In genomic region chr16:79613009-79613408, GRCh38 we compare ENCODE assay signal across 30 cellular contexts. TPM values are rescaled to one million over a fixed set of nuclear protein-coding genes. Genes with fewer than 3 reads are reported as not detected.
A peak's percentile ranks its signal among the peaks of the same experiment; 100 is the strongest.
DNase-seq lines count a peak whose midpoint lies in the region; ATAC-seq, FAIRE-seq and TF ChIP-seq lines count a peak whose summit lies in the region.
"Had no signal": no experiment of that assay in that cellular context is flagged by ENCODE, and none has a peak within 500 bp of the region (broad histone marks: within the 10 kb centered on the region; RNA-seq: fewer than 3 reads in every experiment).

No MANE protein-coding gene starts in this region.

- H3K9me3 ChIP-seq in left lung (no peaks in the 10 kb centered on the region), esophagus muscularis mucosa (no peaks in the 10 kb centered on the region)
- H3K9me3 ChIP-seq: left ventricle myocardium inferior, SJCRH30, upper lobe of right lung had no signal

- H3K4me3 ChIP-seq in bronchial epithelial cell (ENCODE audit: low read depth, low read length) (no peak overlapping the region), left lung (no peak overlapping the region), esophagus muscularis mucosa (no peak overlapping the region)
- H3K4me3 ChIP-seq: left ventricle myocardium inferior, SJCRH30, upper lobe of right lung had no signal

- CTCF ChIA-PET in activated CD4-positive, alpha-beta T cell treated with anti-CD3 and anti-CD28 coated beads for 36 hours (lab: Charles Lee): interaction anchor here (1.5 kb wide), 1 partner anchor 11 kb away, joined by 4 read pairs; no protein-coding TSS in a partner anchor

- no peak for FAIRE-seq in bronchial epithelial cell (lab: Jason Lieb, UNC)
- FAIRE-seq: endothelial cell of umbilical vein, HTR-8/SVneo had no signal

- peak; percentile 75 for ATAC-seq in activated CD4-positive, alpha-beta T cell treated with anti-CD3 and anti-CD28 coated beads for 36 hours
- ATAC-seq in left lung (peak; percentile 29), GM21723 (IDR thresholded peaks at IDR 0.05; ENCODE audit: unreplicated experiment) (no peak), GM21423 (IDR thresholded peaks at IDR 0.05; ENCODE audit: unreplicated experiment) (no peak)
- ATAC-seq: HCT116, PC-3, upper lobe of right lung had no signal

- TF ChIP-seq CTCF in bronchial epithelial cell (IDR thresholded peaks at IDR 0.05; ENCODE audit: insufficient read depth, low read length, severe bottlenecking): no peak
- TF ChIP-seq CTCF in left lung (IDR thresholded peaks at IDR 0.05): no peak
- no peak for TF ChIP-seq CTCF in esophagus muscularis mucosa (IDR thresholded peaks at IDR 0.05)

- H3K36me3 ChIP-seq in bronchial epithelial cell (ENCODE audit: control insufficient read depth, insufficient read depth, low read length) (no peaks in the 10 kb centered on the region), left lung (no peaks in the 10 kb centered on the region), esophagus muscularis mucosa (no peaks in the 10 kb centered on the region)
- H3K36me3 ChIP-seq: left ventricle myocardium inferior, SJCRH30, upper lobe of right lung had no signal

- DNase-seq in activated CD4-positive, alpha-beta T cell treated with anti-CD3 and anti-CD28 coated beads for 36 hours: no peak
- DNase-seq in activated CD4-positive, alpha-beta T cell treated with anti-CD3 and anti-CD28 coated beads, Interleukin-2, amount 10 ng/mL, durations not matched to agents 24 days and 14 days: no peak
- DNase-seq in LHCN-M2 (ENCODE audit: low read depth): peak; percentile 54
- peak; percentile 63 for DNase-seq in bronchial epithelial cell (ENCODE audit: low read depth)
- DNase-seq in left lung: no peak
- no peak for DNase-seq in esophagus muscularis mucosa (ENCODE audit: extremely low spot score)
- DNase-seq: 8988T; activated CD4-positive, alpha-beta T cell treated with anti-CD3 and anti-CD28 coated beads, Interleukin-2, amount 50 U/mL, for 48 hours; activated naive CD8-positive, alpha-beta T cell treated with anti-CD3 and anti-CD28 coated beads, Interleukin-2, amount 10 ng/mL, durations not matched to agents 7 days and 5 days; COR-L47; dermis blood vessel endothelial cell; left ventricle myocardium inferior; NCI-H1092; NCI-H2029; NCI-H345; PC-3; posterior cingulate gyrus; SJCRH30; stimulated activated CD4-positive, alpha-beta T cell treated with anti-CD3 and anti-CD28 coated beads, Interleukin-1b, Interleukin-23, amount 100 ng/mL, for 48 hours; stimulated activated naive CD4-positive, alpha-beta T cell; T-helper 2 cell; upper lobe of right lung had no signal

- TF ChIP-seq EP300 in esophagus muscularis mucosa (IDR thresholded peaks at IDR 0.05): no peak

- no peak for TF ChIP-seq POLR2A in esophagus muscularis mucosa (IDR thresholded peaks at IDR 0.05; ENCODE audit: low read depth)

- H3K27ac Mint-ChIP-seq in activated CD4-positive, alpha-beta T cell treated with anti-CD3 and anti-CD28 coated beads for 36 hours: no peak overlapping the region
- H3K27ac Mint-ChIP-seq in activated CD4-positive, alpha-beta T cell treated with anti-CD3 and anti-CD28 coated beads, Interleukin-2, amount 10 ng/mL, durations not matched to agents 24 days and 14 days: no peak overlapping the region
- H3K27ac Mint-ChIP-seq: activated naive CD8-positive, alpha-beta T cell treated with anti-CD3 and anti-CD28 coated beads, Interleukin-2, amount 10 ng/mL, durations not matched to agents 7 days and 5 days had no signal

- H3K27ac ChIP-seq in left lung (no peak overlapping the region), esophagus muscularis mucosa (replicated peaks in 1 of 4) (no peak overlapping the region)
- H3K27ac ChIP-seq: KMS-11, left ventricle myocardium inferior, SJCRH30, upper lobe of right lung, VCaP had no signal

- intact Hi-C loops in activated CD4-positive, alpha-beta T cell treated with anti-CD3 and anti-CD28 coated beads for 36 hours (cut with DNase I, micrococcal nuclease): loop anchor here in 1 of 2 experiments (1.0 to 5.0 kb wide), 2 partner anchors 15 to 144 kb away; no protein-coding TSS in a partner anchor
- intact Hi-C loops in activated CD4-positive, alpha-beta T cell treated with anti-CD3 and anti-CD28 coated beads, Interleukin-2, amount 10 ng/mL, durations not matched to agents 24 days and 14 days (cut with micrococcal nuclease): loop anchor here (10.0 kb wide), 1 partner anchor 972 kb away; no protein-coding TSS in a partner anchor
- intact Hi-C loops in left lung (cut with DNase I) (no loop called here), esophagus muscularis mucosa (cut with DNase I) (no loop called here)

- POLR2A ChIA-PET in activated CD4-positive, alpha-beta T cell treated with anti-CD3 and anti-CD28 coated beads for 36 hours (lab: Charles Lee): no interaction called here

- H3K4me1 Mint-ChIP-seq in activated CD4-positive, alpha-beta T cell treated with anti-CD3 and anti-CD28 coated beads for 36 hours: peaks cover 21% of the 10 kb centered on the region
- peaks cover 41% of the 10 kb centered on the region for H3K4me1 Mint-ChIP-seq in activated CD4-positive, alpha-beta T cell treated with anti-CD3 and anti-CD28 coated beads, Interleukin-2, amount 10 ng/mL, durations not matched to agents 24 days and 14 days
- H3K4me1 Mint-ChIP-seq: neural crest cell had no signal

- H3K27me3 ChIP-seq in bronchial epithelial cell (ENCODE audit: control insufficient read depth, insufficient read depth, low read length): no peaks in the 10 kb centered on the region
- H3K27me3 ChIP-seq in left lung: peaks cover 0 to 4% of the 10 kb centered on the region in 2 donors
- H3K27me3 ChIP-seq in esophagus muscularis mucosa: peaks cover 0 to 26% (median 0%) of the 10 kb centered on the region in 4 donors
- H3K27me3 ChIP-seq: SJCRH30, upper lobe of right lung had no signal

- no peak overlapping the region for H3K4me3 Mint-ChIP-seq in activated CD4-positive, alpha-beta T cell treated with anti-CD3 and anti-CD28 coated beads for 36 hours
- H3K4me3 Mint-ChIP-seq in activated CD4-positive, alpha-beta T cell treated with anti-CD3 and anti-CD28 coated beads, Interleukin-2, amount 10 ng/mL, durations not matched to agents 24 days and 14 days: no peak overlapping the region
- H3K4me3 Mint-ChIP-seq: activated naive CD8-positive, alpha-beta T cell treated with anti-CD3 and anti-CD28 coated beads, Interleukin-2, amount 10 ng/mL, durations not matched to agents 7 days and 5 days; neural crest cell had no signal

- no peaks in the 10 kb centered on the region for H3K36me3 Mint-ChIP-seq in activated CD4-positive, alpha-beta T cell treated with anti-CD3 and anti-CD28 coated beads for 36 hours (ENCODE audit: low read depth)
- H3K36me3 Mint-ChIP-seq in activated CD4-positive, alpha-beta T cell treated with anti-CD3 and anti-CD28 coated beads, Interleukin-2, amount 10 ng/mL, durations not matched to agents 24 days and 14 days (ENCODE audit: low read depth): no peaks in the 10 kb centered on the region
- H3K36me3 Mint-ChIP-seq: activated naive CD8-positive, alpha-beta T cell treated with anti-CD3 and anti-CD28 coated beads, Interleukin-2, amount 10 ng/mL, durations not matched to agents 7 days and 5 days had no signal

- no peaks in the 10 kb centered on the region for H3K4me1 ChIP-seq in left lung
- peaks cover 0 to 3% (median 0%) of the 10 kb centered on the region in 4 donors for H3K4me1 ChIP-seq in esophagus muscularis mucosa
- H3K4me1 ChIP-seq: left ventricle myocardium inferior, SJCRH30, upper lobe of right lung had no signal

- 84% methylated on average over 4 of the region's 4 CpGs for WGBS in esophagus muscularis mucosa

- no peaks in the 10 kb centered on the region for H3K9me3 Mint-ChIP-seq in activated CD4-positive, alpha-beta T cell treated with anti-CD3 and anti-CD28 coated beads for 36 hours (ENCODE audit: low read depth)
- H3K9me3 Mint-ChIP-seq in activated CD4-positive, alpha-beta T cell treated with anti-CD3 and anti-CD28 coated beads, Interleukin-2, amount 10 ng/mL, durations not matched to agents 24 days and 14 days: no peaks in the 10 kb centered on the region
- H3K9me3 Mint-ChIP-seq: activated naive CD8-positive, alpha-beta T cell treated with anti-CD3 and anti-CD28 coated beads, Interleukin-2, amount 10 ng/mL, durations not matched to agents 7 days and 5 days; neural crest cell had no signal

- H3K27me3 Mint-ChIP-seq in activated CD4-positive, alpha-beta T cell treated with anti-CD3 and anti-CD28 coated beads for 36 hours: peaks cover 10% of the 10 kb centered on the region
- peaks cover 15% of the 10 kb centered on the region for H3K27me3 Mint-ChIP-seq in activated CD4-positive, alpha-beta T cell treated with anti-CD3 and anti-CD28 coated beads, Interleukin-2, amount 10 ng/mL, durations not matched to agents 24 days and 14 days

RNA-seq across cellular contexts. Expression of gene MAF, which starts 12.5 kb away (rescaled TPM):
- total RNA-seq in activated CD4-positive, alpha-beta T cell treated with anti-CD3 and anti-CD28 coated beads for 36 hours: 10 to 100 TPM; 66.9 to 71.4 TPM
- 61.5 and 62.8 TPM in 2 replicates for total RNA-seq in activated CD4-positive, alpha-beta T cell treated with anti-CD3 and anti-CD28 coated beads, Interleukin-2, amount 10 ng/mL, durations not matched to agents 24 days and 14 days
- 2.4 and 2.6 TPM in 2 replicates for total RNA-seq in LHCN-M2 (2014; rRNA removed)
- 2.8 TPM for polyA plus RNA-seq in LHCN-M2 (2012)
- 4.2 and 6.3 TPM in 2 replicates for total RNA-seq in bronchial epithelial cell
- total RNA-seq in left lung: 10 to 100 TPM; 52.2 to 60.8 TPM
- total RNA-seq in esophagus muscularis mucosa: 10 to 100 TPM; 30.4 to 55.1 (median 40.8) TPM
- total RNA-seq: PC-3 had no signal

Comparison
In these comparisons a context has a peak if more than half of its experiments do, and no peak if none do; other contexts are left out.
1. ATAC-seq: peak in activated CD4-positive, alpha-beta T cell treated with anti-CD3 and anti-CD28 coated beads for 36 hours (single experiment) and left lung (single experiment); none in GM21723 (single experiment) and GM21423 (single experiment).
2. DNase-seq: peak in LHCN-M2 (single experiment) and bronchial epithelial cell (single experiment); none in activated CD4-positive, alpha-beta T cell treated with anti-CD3 and anti-CD28 coated beads for 36 hours (single experiment), activated CD4-positive, alpha-beta T cell treated with anti-CD3 and anti-CD28 coated beads, Interleukin-2, amount 10 ng/mL, durations not matched to agents 24 days and 14 days (single experiment), left lung (0 of 2) and esophagus muscularis mucosa (single experiment).